In genomic region chr5:95217881-95218280, GRCh38 we compare ENCODE assay signal across 24 cellular contexts.
"Had no signal": no experiment of that assay in that cellular context is flagged by ENCODE, and none has a peak within 500 bp of the region (broad histone marks: within the 10 kb centered on the region; RNA-seq: fewer than 3 reads in every experiment).

No MANE protein-coding gene starts in this region.

- H3K9ac ChIP-seq: neural progenitor cell, parathyroid adenoma had no signal

- DNase-seq: natural killer cell; occipital lobe; ovary; posterior cingulate gyrus; psoas muscle; right cardiac atrium; right lobe of liver; sigmoid colon; small intestine; stimulated activated CD4-positive, alpha-beta T cell treated with anti-CD3 and anti-CD28 coated beads, Interleukin-15, amount 100 ng/mL, for 24 hours; stimulated activated CD4-positive, alpha-beta T cell treated with anti-CD3 and anti-CD28 coated beads, Interleukin-2, amount 100 ng/mL, for 24 hours; stimulated activated CD4-positive, alpha-beta T cell treated with anti-CD3 and anti-CD28 coated beads, Interleukin-2, amount 100 ng/mL, for 48 hours; stimulated activated CD4-positive, alpha-beta T cell treated with anti-CD3 and anti-CD28 coated beads, Interleukin-4, amount 100 ng/mL, for 24 hours; stimulated activated naive B cell treated with anti-CD40 and anti-IgM and Interleukin-4, amounts not matched to agents 10 μg/mL and 1 μg/mL and 100 μg/mL, for 72 hours; stimulated activated naive CD4-positive, alpha-beta T cell treated with Interleukin-2 at 50 U/mL for 16 hours; stomach; thyroid gland; upper lobe of right lung; uterus had no signal

- ATAC-seq: natural killer cell; psoas muscle; right cardiac atrium; right lobe of liver; stimulated activated effector memory CD8-positive, alpha-beta T cell treated with anti-CD3 and anti-CD28 coated beads, Interleukin-12 subunit alpha, Interleukin-12 subunit beta, amount 100 ng/mL, for 72 hours; stimulated activated naive B cell treated with anti-CD40 and anti-IgM and Interleukin-4, amounts not matched to agents 10 μg/mL and 1 μg/mL and 100 μg/mL, for 72 hours; upper lobe of right lung had no signal

- H3K4me3 ChIP-seq: neural progenitor cell, ovary, psoas muscle, right lobe of liver, sigmoid colon, stomach, thoracic aorta, thyroid gland, tibial nerve, upper lobe of right lung, uterus had no signal

- H3K36me3 ChIP-seq: neural progenitor cell, ovary, right lobe of liver, sigmoid colon, stomach, thoracic aorta, thyroid gland, tibial nerve, upper lobe of right lung, uterus had no signal

- H3K27me3 ChIP-seq: neural progenitor cell, ovary, right lobe of liver, sigmoid colon, stomach, thyroid gland, tibial nerve, upper lobe of right lung, uterus had no signal

- H3K79me2 ChIP-seq: parathyroid adenoma had no signal

- H3K4me2 ChIP-seq: neural progenitor cell had no signal

- H3K4me1 ChIP-seq: parathyroid adenoma, psoas muscle, right lobe of liver, sigmoid colon, thyroid gland, tibial nerve, upper lobe of right lung, uterus had no signal

- H3K27ac ChIP-seq: neural progenitor cell, ovary, parathyroid adenoma, psoas muscle, right lobe of liver, sigmoid colon, stomach, thoracic aorta, thyroid gland, tibial nerve, upper lobe of right lung, uterus had no signal

- H2AFZ ChIP-seq: neural progenitor cell, parathyroid adenoma had no signal

- H3K9me3 ChIP-seq: ovary, psoas muscle, right lobe of liver, sigmoid colon, stomach, thoracic aorta, thyroid gland, tibial nerve, upper lobe of right lung, uterus had no signal
